30 cellular contexts compared by ENCODE assay signal in genomic region chr11:132910016-132910760, GRCh38.
DNase-seq lines count a peak whose midpoint lies in the region; ATAC-seq and TF ChIP-seq lines count a peak whose summit lies in the region.
"Had no signal": no experiment of that assay in that cellular context is flagged by ENCODE, and none has a peak within 500 bp of the region (broad histone marks: within the 10 kb centered on the region; RNA-seq: fewer than 3 reads in every experiment).

No MANE protein-coding gene starts in this region.

- peaks cover 10% of the 10 kb centered on the region; the same call in 1 of the 2 replicates for H3K4me1 ChIP-seq in GM23338 (ENCODE audit: insufficient read depth)
- no peaks in the 10 kb centered on the region for H3K4me1 ChIP-seq in ascending aorta
- no peaks in the 10 kb centered on the region for H3K4me1 ChIP-seq in BE2C

- H3K9me2 ChIP-seq in GM23338 (ENCODE audit: insufficient read depth): peaks cover 10% of the 10 kb centered on the region; the same call in 1 of the 2 replicates

- H3K4me3 Mint-ChIP-seq in GM23338: no peak overlapping the region
- H3K4me3 Mint-ChIP-seq: activated CD4-positive, alpha-beta memory T cell treated with anti-CD3 and anti-CD28 coated beads for 36 hours; activated naive CD8-positive, alpha-beta T cell treated with anti-CD3 and anti-CD28 coated beads, Interleukin-2, amount 50 U/mL, for 24 hours; activated T-cell treated with anti-CD3 and anti-CD28 coated beads, Interleukin-2, amount 50 U/mL, for 72 hours; CD4-positive, CD25-positive, alpha-beta regulatory T cell; H9; naive thymus-derived CD4-positive, alpha-beta T cell had no signal

- H3K27ac ChIP-seq in GM23338 (ENCODE audit: low read depth): no peak overlapping the region
- H3K27ac ChIP-seq in ascending aorta: no peak overlapping the region

- H3K9me3 ChIP-seq in ascending aorta: no peaks in the 10 kb centered on the region
- H3K9me3 ChIP-seq in BE2C: no peaks in the 10 kb centered on the region
- H3K9me3 ChIP-seq: Peyer's patch had no signal

- DNase-seq in GM23338 (ENCODE audit: low spot score) (peak; percentile 19), cerebellar cortex (ENCODE audit: low spot score) (peak; percentile 75), inferior parietal cortex (ENCODE audit: extremely low spot score) (peak; percentile 38), retina (peak; percentile 39), LoVo (ENCODE audit: low spot score) (no peak), ascending aorta (ENCODE audit: low spot score in 2 of 2) (no peak), BE2C (no peak), GM20000 (ENCODE audit: low spot score) (no peak)
- DNase-seq: activated CD4-positive, alpha-beta memory T cell treated with anti-CD3 and anti-CD28 coated beads for 36 hours; activated naive CD8-positive, alpha-beta T cell treated with anti-CD3 and anti-CD28 coated beads, Interleukin-2, amount 50 U/mL, for 24 hours; activated T-cell treated with anti-CD3 and anti-CD28 coated beads, Interleukin-2, amount 50 U/mL, for 72 hours; CD4-positive, CD25-positive, alpha-beta regulatory T cell; DMS79 treated with DMSO at 0.1 percent for 48 hours; effector CD4-positive, alpha-beta T cell; H9; Karpas-422; kidney; naive thymus-derived CD4-positive, alpha-beta T cell; NCI-H146; NCI-H2107; NCI-H446; NCI-H748 treated with DMSO at 0.1 percent for 48 hours; SHP77; stimulated activated CD4-positive, alpha-beta T cell treated with anti-CD3 and anti-CD28 coated beads, Interleukin-15, amount 100 ng/mL, for 24 hours; stimulated activated CD4-positive, alpha-beta T cell treated with anti-CD3 and anti-CD28 coated beads, Interleukin-4, amount 100 ng/mL, for 4 hours; T-helper 2 cell; trophoblast cell had no signal

- H3K36me3 ChIP-seq in GM23338 (ENCODE audit: insufficient read depth) (no peaks in the 10 kb centered on the region), ascending aorta (no peaks in the 10 kb centered on the region), BE2C (no peaks in the 10 kb centered on the region)
- H3K36me3 ChIP-seq: brain microvascular endothelial cell, Peyer's patch had no signal

- H3F3A ChIP-seq in GM23338 (replicated peaks; ENCODE audit: low read depth): no peaks in the 10 kb centered on the region

- peak; percentile 75 for ATAC-seq in GM23338
- ATAC-seq: activated CD4-positive, CD25-positive, alpha-beta regulatory T cell treated with anti-CD3 and anti-CD28 coated beads, Interleukin-2, amount 50 U/mL, for 24 hours; activated naive CD8-positive, alpha-beta T cell treated with anti-CD3 and anti-CD28 coated beads, Interleukin-2, amount 50 U/mL, for 24 hours; activated T-cell treated with anti-CD3 and anti-CD28 coated beads, Interleukin-2, amount 50 U/mL, for 72 hours; naive thymus-derived CD4-positive, alpha-beta T cell had no signal

- H3K27ac Mint-ChIP-seq in GM23338: no peak overlapping the region
- H3K27ac Mint-ChIP-seq: activated CD4-positive, alpha-beta memory T cell treated with anti-CD3 and anti-CD28 coated beads for 36 hours; activated naive CD8-positive, alpha-beta T cell treated with anti-CD3 and anti-CD28 coated beads, Interleukin-2, amount 50 U/mL, for 24 hours; activated T-cell treated with anti-CD3 and anti-CD28 coated beads, Interleukin-2, amount 50 U/mL, for 72 hours; CD4-positive, CD25-positive, alpha-beta regulatory T cell; naive thymus-derived CD4-positive, alpha-beta T cell had no signal

- H3K27me3 ChIP-seq in GM23338 (ENCODE audit: insufficient read depth) (no peaks in the 10 kb centered on the region), ascending aorta (no peaks in the 10 kb centered on the region), BE2C (no peaks in the 10 kb centered on the region)
- H3K27me3 ChIP-seq: brain microvascular endothelial cell, Peyer's patch had no signal

- H3K27me3 Mint-ChIP-seq in GM23338 (ENCODE audit: insufficient read depth, low read depth, poor library complexity): no peaks in the 10 kb centered on the region
- H3K27me3 Mint-ChIP-seq: activated CD4-positive, alpha-beta memory T cell treated with anti-CD3 and anti-CD28 coated beads for 36 hours; activated naive CD8-positive, alpha-beta T cell treated with anti-CD3 and anti-CD28 coated beads, Interleukin-2, amount 50 U/mL, for 24 hours; CD4-positive, CD25-positive, alpha-beta regulatory T cell; naive thymus-derived CD4-positive, alpha-beta T cell had no signal

- no peak overlapping the region for H3K4me2 ChIP-seq in GM23338

- no peak for TF ChIP-seq CTCF in GM23338 (conservative IDR thresholded peaks at IDR 0.05; ENCODE audit: low read depth in 2 of 2)
- TF ChIP-seq CTCF in ascending aorta (IDR thresholded peaks at IDR 0.05): no peak
- TF ChIP-seq CTCF in BE2C (IDR thresholded peaks at IDR 0.05; ENCODE audit: low read depth, low read length): no peak
- no peak for TF ChIP-seq CTCF in GM20000 (IDR thresholded peaks at IDR 0.05; ENCODE audit: extremely low read depth, missing control alignments)

- H3K4me3 ChIP-seq in GM23338: no peak overlapping the region
- no peak overlapping the region for H3K4me3 ChIP-seq in ascending aorta
- no peak overlapping the region for H3K4me3 ChIP-seq in BE2C (ENCODE audit: low read depth, low read length)
- H3K4me3 ChIP-seq: Peyer's patch had no signal

- H4K20me1 ChIP-seq in GM23338 (replicated peaks; ENCODE audit: insufficient read depth): no peaks in the 10 kb centered on the region

- H3K9me3 Mint-ChIP-seq in GM23338: no peaks in the 10 kb centered on the region
- H3K9me3 Mint-ChIP-seq: activated CD4-positive, alpha-beta memory T cell treated with anti-CD3 and anti-CD28 coated beads for 36 hours; activated naive CD8-positive, alpha-beta T cell treated with anti-CD3 and anti-CD28 coated beads, Interleukin-2, amount 50 U/mL, for 24 hours; activated T-cell treated with anti-CD3 and anti-CD28 coated beads, Interleukin-2, amount 50 U/mL, for 72 hours; H9 had no signal

- H3K4me1 Mint-ChIP-seq in GM23338: peaks cover 13% of the 10 kb centered on the region
- H3K4me1 Mint-ChIP-seq: activated naive CD8-positive, alpha-beta T cell treated with anti-CD3 and anti-CD28 coated beads, Interleukin-2, amount 50 U/mL, for 24 hours; CD4-positive, CD25-positive, alpha-beta regulatory T cell; naive thymus-derived CD4-positive, alpha-beta T cell had no signal

- peak overlapping the region; percentile 33; the same call in 1 of the 2 replicates for H2AFZ ChIP-seq in GM23338

- no peaks in the 10 kb centered on the region for H3K36me3 Mint-ChIP-seq in GM23338 (ENCODE audit: low read depth)
- H3K36me3 Mint-ChIP-seq: activated CD4-positive, alpha-beta memory T cell treated with anti-CD3 and anti-CD28 coated beads for 36 hours; CD4-positive, CD25-positive, alpha-beta regulatory T cell; naive thymus-derived CD4-positive, alpha-beta T cell had no signal

- intact Hi-C loops in ascending aorta (cut with DNase I): no loop called here

- H3K79me2 ChIP-seq in GM23338 (replicated peaks; ENCODE audit: insufficient read depth): no peaks in the 10 kb centered on the region

TF ChIP-seq in GM23338, 12 proteins besides CTCF, POLR2A, EP300 and RAD21 (continues in another document):
- TF ChIP-seq EZH2 (IDR thresholded peaks at IDR 0.05; ENCODE audit: low read depth, unreplicated experiment) (no peak), ZNF114 (CRISPR knock-in tag; IDR thresholded peaks at IDR 0.05) (no peak)

Comparison
In these comparisons a context has a peak if more than half of its experiments do, and no peak if none do; other contexts are left out.
1. DNase-seq: peak in GM23338 (single experiment), cerebellar cortex (single experiment), inferior parietal cortex (single experiment) and retina (single experiment); none in LoVo (single experiment), ascending aorta (0 of 2), BE2C (single experiment) and GM20000 (single experiment).